Comparison of ENCODE assay signal across 8 cellular contexts in the genomic region with DNA sequence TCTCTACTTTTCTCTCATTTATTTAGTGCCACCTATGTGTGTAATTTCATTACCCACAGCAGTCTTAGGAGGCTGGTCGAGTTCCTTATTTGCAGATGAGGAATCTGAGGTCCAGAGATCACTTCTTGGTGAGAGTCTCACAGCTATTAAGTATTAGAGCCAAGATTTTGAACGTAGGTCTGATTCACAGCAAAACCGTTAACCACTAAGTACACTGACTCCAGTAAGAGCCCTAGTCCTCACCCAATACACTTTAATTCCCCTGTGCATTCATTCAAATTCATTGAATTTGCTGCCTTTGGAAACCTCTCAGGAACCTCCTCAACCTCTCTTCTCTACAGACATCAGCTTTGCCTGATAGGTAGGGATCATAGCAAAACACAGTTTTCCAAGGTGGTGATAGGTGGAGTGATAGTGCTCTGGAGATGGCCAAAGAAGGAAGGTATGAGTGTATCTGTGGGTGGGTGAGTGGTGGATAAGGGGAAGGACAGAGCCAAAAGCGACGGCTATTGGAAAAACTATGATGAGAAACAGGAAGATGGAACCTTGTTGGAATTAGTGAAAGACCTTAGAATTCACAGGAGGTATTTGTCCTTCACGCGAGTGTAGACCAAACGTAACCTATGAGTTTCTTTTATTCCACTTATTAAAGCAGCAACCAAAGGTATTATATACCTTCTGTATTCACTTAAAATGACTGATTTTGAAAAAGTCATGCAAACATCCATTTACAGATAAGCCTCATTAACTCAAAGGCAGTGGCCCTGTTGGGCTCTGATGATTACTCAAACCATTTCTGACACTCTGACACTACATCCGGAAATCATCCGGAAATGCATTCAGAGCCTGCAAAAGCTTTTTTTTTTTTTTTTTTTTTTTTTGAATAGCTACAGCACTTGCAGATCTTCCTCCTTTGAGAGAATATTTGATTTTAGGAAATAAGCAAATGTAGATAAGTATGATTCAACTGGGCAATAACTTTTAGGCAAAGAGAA. TPM values are rescaled to one million over a fixed set of nuclear protein-coding genes. Genes with fewer than 3 reads are reported as not detected.
DNase-seq lines count a peak whose midpoint lies in the region; ATAC-seq and TF ChIP-seq lines count a peak whose summit lies in the region.

No MANE protein-coding gene starts in this region.

- WGBS in lower leg skin, 2 donors, result 65 to 68% methylated on average over 10 of the region's 10 CpGs

- CTCF ChIA-PET in activated CD8-positive, alpha-beta T cell treated with anti-CD3 and anti-CD28 coated beads, Interleukin-2, amount 10 ng/mL, durations not matched to agents 7 days and 5 days (lab: Charles Lee), result no interaction called here

- no peak for TF ChIP-seq POLR2A in lower leg skin (IDR thresholded peaks at IDR 0.05)

- peak; percentile 6 for DNase-seq in AG08395 (ENCODE audit: low spot score)
- peak; percentile 39 for DNase-seq in activated CD8-positive, alpha-beta T cell treated with anti-CD3 and anti-CD28 coated beads, Interleukin-2, amount 10 ng/mL, durations not matched to agents 7 days and 5 days
- DNase-seq in cerebellar cortex (ENCODE audit: low spot score), result no peak
- no peak for DNase-seq in HuH-7 (ENCODE audit: low spot score)
- DNase-seq in lower leg skin (ENCODE audit: low spot score in 2 of 2), result no peak
- DNase-seq in osteoblast (ENCODE audit: insufficient read length, low spot score, missing footprints), result no peak

- no peaks in the 10 kb centered on the region for H3K9me3 Mint-ChIP-seq in activated CD8-positive, alpha-beta T cell treated with anti-CD3 and anti-CD28 coated beads, Interleukin-2, amount 10 ng/mL, durations not matched to agents 7 days and 5 days (ENCODE audit: insufficient read depth)

- no peaks in the 10 kb centered on the region for H3K27me3 ChIP-seq in osteoblast (ENCODE audit: insufficient read depth, low read length)

- H3K4me1 ChIP-seq in osteoblast (ENCODE audit: insufficient read depth, low read length), result peaks cover 5% of the 10 kb centered on the region

- ATAC-seq in GM19023 (IDR thresholded peaks at IDR 0.05; ENCODE audit: unreplicated experiment) (peak; percentile 76), HG03139 (IDR thresholded peaks at IDR 0.05; ENCODE audit: unreplicated experiment) (peak; percentile 93)
- peak; percentile 76 for ATAC-seq in activated CD8-positive, alpha-beta T cell treated with anti-CD3 and anti-CD28 coated beads, Interleukin-2, amount 10 ng/mL, durations not matched to agents 7 days and 5 days

- H3K4me3 ChIP-seq in lower leg skin (ENCODE audit: low read depth, poor library complexity, severe bottlenecking), result no peak overlapping the region
- no peak overlapping the region for H3K4me3 ChIP-seq in osteoblast (ENCODE audit: insufficient read depth, low read length)

- H3K27ac Mint-ChIP-seq in activated CD8-positive, alpha-beta T cell treated with anti-CD3 and anti-CD28 coated beads, Interleukin-2, amount 10 ng/mL, durations not matched to agents 7 days and 5 days, result peak overlapping the region; percentile 71

- H3K4me1 Mint-ChIP-seq in activated CD8-positive, alpha-beta T cell treated with anti-CD3 and anti-CD28 coated beads, Interleukin-2, amount 10 ng/mL, durations not matched to agents 7 days and 5 days (ENCODE audit: low read depth), result peaks cover 45% of the 10 kb centered on the region

- no peak overlapping the region for H2AFZ ChIP-seq in osteoblast (ENCODE audit: low read length)

- POLR2A ChIA-PET in activated CD8-positive, alpha-beta T cell treated with anti-CD3 and anti-CD28 coated beads, Interleukin-2, amount 10 ng/mL, durations not matched to agents 7 days and 5 days (lab: Charles Lee), result no interaction called here

- H3K27ac ChIP-seq in osteoblast (ENCODE audit: low read depth, low read length), result no peak overlapping the region

- peak overlapping the region; percentile 43 for H3K4me3 Mint-ChIP-seq in activated CD8-positive, alpha-beta T cell treated with anti-CD3 and anti-CD28 coated beads, Interleukin-2, amount 10 ng/mL, durations not matched to agents 7 days and 5 days

- no peak overlapping the region for H3K4me2 ChIP-seq in osteoblast (ENCODE audit: insufficient read depth, low read length)

- H4K20me1 ChIP-seq in osteoblast (ENCODE audit: insufficient read depth, low read length), result peaks cover 9% of the 10 kb centered on the region

- intact Hi-C loops in lower leg skin (cut with DNase I; ENCODE audit: low total_unique reads), result no loop called here

- TF ChIP-seq CTCF in lower leg skin (IDR thresholded peaks at IDR 0.05) (no peak), osteoblast (IDR thresholded peaks at IDR 0.05; ENCODE audit: extremely low read depth, low read depth, low read length) (no peak)

- peaks cover 70% of the 10 kb centered on the region for H3K79me2 ChIP-seq in osteoblast (ENCODE audit: insufficient read depth, low read length)

- no peaks in the 10 kb centered on the region for H3K9me3 ChIP-seq in osteoblast (ENCODE audit: low read depth, low read length)

- peaks cover 7% of the 10 kb centered on the region for H3K36me3 Mint-ChIP-seq in activated CD8-positive, alpha-beta T cell treated with anti-CD3 and anti-CD28 coated beads, Interleukin-2, amount 10 ng/mL, durations not matched to agents 7 days and 5 days (ENCODE audit: low read depth)

- no peaks in the 10 kb centered on the region for H3K36me3 ChIP-seq in osteoblast (ENCODE audit: insufficient read depth, low read length)

- no peaks in the 10 kb centered on the region for H3K27me3 Mint-ChIP-seq in activated CD8-positive, alpha-beta T cell treated with anti-CD3 and anti-CD28 coated beads, Interleukin-2, amount 10 ng/mL, durations not matched to agents 7 days and 5 days (ENCODE audit: low read depth)

RNA-seq across cellular contexts. Expression of gene FMR1, which starts 6.3 kb away (rescaled TPM):
- 10 to 100 TPM; 44.5 to 45.6 TPM for total RNA-seq in activated CD8-positive, alpha-beta T cell treated with anti-CD3 and anti-CD28 coated beads, Interleukin-2, amount 10 ng/mL, durations not matched to agents 7 days and 5 days
- total RNA-seq in lower leg skin (10 to 100 TPM; 20.9 to 37.0 (median 26.3) TPM), osteoblast (33.3 and 35.8 TPM in 2 replicates)

Comparison
In these comparisons a context has a peak if more than half of its experiments do, and no peak if none do; other contexts are left out.
1. DNase-seq: peak in AG08395 (single experiment) and activated CD8-positive, alpha-beta T cell treated with anti-CD3 and anti-CD28 coated beads, Interleukin-2, amount 10 ng/mL, durations not matched to agents 7 days and 5 days (single experiment); none in cerebellar cortex (single experiment), HuH-7 (single experiment), lower leg skin (0 of 2) and osteoblast (single experiment).
2. Peak in every context shown above with its lines, with median percentiles within 50 percentile points of each other: ATAC-seq.